Comparison of ENCODE assay signal across 1 cellular context in the genomic region with DNA sequence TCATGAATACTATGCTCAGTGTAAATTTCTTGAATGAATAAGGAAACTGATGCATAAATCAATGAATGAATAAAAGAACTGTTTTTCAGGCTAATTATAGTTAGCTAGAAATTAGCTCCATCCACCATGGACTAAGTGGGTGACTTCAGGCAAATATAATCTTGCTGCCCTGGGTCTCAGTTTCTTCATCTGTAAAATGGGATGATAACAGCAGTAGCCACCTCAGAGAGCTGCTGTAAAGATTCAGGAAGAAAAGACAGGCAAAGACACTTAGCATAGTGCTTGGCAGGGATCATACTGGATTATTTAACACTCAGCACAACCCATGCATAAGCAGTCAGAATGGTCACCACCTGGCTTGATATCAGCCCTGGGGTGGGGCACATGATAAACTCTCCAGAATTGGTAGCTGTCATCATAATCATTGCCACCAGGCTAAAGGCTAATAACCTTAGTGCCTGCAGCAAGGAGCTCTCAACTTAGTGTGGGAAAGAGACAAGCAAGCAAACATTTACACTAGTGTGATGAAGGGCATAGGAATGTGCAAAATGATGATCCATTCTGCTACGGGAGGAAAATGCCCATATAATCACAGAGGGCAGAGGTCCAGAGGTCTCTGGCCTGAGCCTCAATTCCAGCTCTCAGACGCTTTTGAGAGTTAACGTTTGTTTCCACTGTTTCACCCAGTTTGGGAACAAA.
A peak's percentile ranks its signal among the peaks of the same experiment; 100 is the strongest.
TF ChIP-seq lines count a peak whose summit lies in the region.

No MANE protein-coding gene starts in this region.

TF ChIP-seq in HepG2, 621 proteins besides CTCF, POLR2A, EP300 and RAD21 (continued from another document and continues in another):
- TF ChIP-seq ZMAT3 (CRISPR knock-in tag; conservative IDR thresholded peaks at IDR 0.05) (no peak), TBP (CRISPR knock-in tag; IDR thresholded peaks at IDR 0.05) (no peak), GLMP (CRISPR knock-in tag; IDR thresholded peaks at IDR 0.05; ENCODE audit: borderline replicate concordance) (no peak), PHF20 (CRISPR knock-in tag; IDR thresholded peaks at IDR 0.05) (no peak), ZBTB3 (CRISPR knock-in tag; IDR thresholded peaks at IDR 0.05; ENCODE audit: borderline replicate concordance, low read depth) (no peak), IKZF4 (CRISPR knock-in tag; IDR thresholded peaks at IDR 0.05; ENCODE audit: borderline replicate concordance, low read depth, not compliant biosample characterization) (no peak), ZNF468 (CRISPR knock-in tag; IDR thresholded peaks at IDR 0.05) (no peak), KDM5B (CRISPR knock-in tag; IDR thresholded peaks at IDR 0.05; ENCODE audit: borderline replicate concordance) (no peak), SNAPC2 (CRISPR knock-in tag; IDR thresholded peaks at IDR 0.05) (no peak), GABPB1 (CRISPR knock-in tag; IDR thresholded peaks at IDR 0.05) (no peak), KLF13 (CRISPR knock-in tag; IDR thresholded peaks at IDR 0.05) (no peak), DR1 (CRISPR knock-in tag; IDR thresholded peaks at IDR 0.05) (no peak), ZBTB7B (CRISPR knock-in tag; IDR thresholded peaks at IDR 0.05) (no peak), ZSCAN21 (CRISPR knock-in tag; IDR thresholded peaks at IDR 0.05; ENCODE audit: borderline replicate concordance) (no peak), CCDC6 (CRISPR knock-in tag; IDR thresholded peaks at IDR 0.05) (no peak), ZNF362 (CRISPR knock-in tag; IDR thresholded peaks at IDR 0.05; ENCODE audit: borderline replicate concordance) (no peak), SAP130 (CRISPR knock-in tag; IDR thresholded peaks at IDR 0.05; ENCODE audit: low read depth) (peak; percentile 47; the same call in 1 of the 2 replicates), ZGPAT (CRISPR knock-in tag; IDR thresholded peaks at IDR 0.05) (peak; percentile 35; the same call in 1 of the 2 replicates), SRSF1 (optimal IDR thresholded peaks at IDR 0.05; ENCODE audit: low read depth, low read length) (no peak), ZNF737 (CRISPR knock-in tag; IDR thresholded peaks at IDR 0.05; ENCODE audit: borderline replicate concordance) (no peak), ZNF605 (CRISPR knock-in tag; IDR thresholded peaks at IDR 0.05) (no peak), ZNF678 (CRISPR knock-in tag; IDR thresholded peaks at IDR 0.05) (no peak), HMGA1 (CRISPR knock-in tag; conservative IDR thresholded peaks at IDR 0.05) (no peak), ZSCAN9 (CRISPR knock-in tag; IDR thresholded peaks at IDR 0.05; ENCODE audit: borderline replicate concordance) (no peak; the same call in 1 of the 2 replicates), EEA1 (CRISPR knock-in tag; IDR thresholded peaks at IDR 0.05; ENCODE audit: borderline replicate concordance) (no peak), ZNF674 (CRISPR knock-in tag; IDR thresholded peaks at IDR 0.05; ENCODE audit: low read depth) (no peak), SKI (IDR thresholded peaks at IDR 0.05; ENCODE audit: partially characterized antibody) (peak; percentile 88), KLF12 (CRISPR knock-in tag; IDR thresholded peaks at IDR 0.05; ENCODE audit: borderline replicate concordance) (no peak), ZNF44 (CRISPR knock-in tag; IDR thresholded peaks at IDR 0.05) (no peak), FLYWCH1 (CRISPR knock-in tag; IDR thresholded peaks at IDR 0.05) (no peak), HOXA3 (CRISPR knock-in tag; IDR thresholded peaks at IDR 0.05) (no peak), GTF3A (CRISPR knock-in tag; conservative IDR thresholded peaks at IDR 0.05) (no peak), ZNF75D (CRISPR knock-in tag; IDR thresholded peaks at IDR 0.05; ENCODE audit: borderline replicate concordance) (no peak), CENPBD1 (CRISPR knock-in tag; IDR thresholded peaks at IDR 0.05; ENCODE audit: borderline replicate concordance, low read depth) (no peak), SP1 (IDR thresholded peaks at IDR 0.05) (no peak), SP1 (CRISPR knock-in tag; IDR thresholded peaks at IDR 0.05) (no peak), EED (CRISPR knock-in tag; IDR thresholded peaks at IDR 0.05) (no peak), ZSCAN25 (CRISPR knock-in tag; IDR thresholded peaks at IDR 0.05) (no peak), ZNF558 (CRISPR knock-in tag; IDR thresholded peaks at IDR 0.05; ENCODE audit: borderline replicate concordance) (no peak), ZNF253 (CRISPR knock-in tag; IDR thresholded peaks at IDR 0.05; ENCODE audit: borderline replicate concordance) (no peak), CHCHD3 (CRISPR knock-in tag; IDR thresholded peaks at IDR 0.05) (no peak), ZNF747 (CRISPR knock-in tag; IDR thresholded peaks at IDR 0.05; ENCODE audit: borderline replicate concordance) (no peak), KDM3A (CRISPR knock-in tag; IDR thresholded peaks at IDR 0.05; ENCODE audit: low read depth) (no peak), CEBPZ (IDR thresholded peaks at IDR 0.05; ENCODE audit: low read length) (no peak), MED13 (CRISPR knock-in tag; IDR thresholded peaks at IDR 0.05) (no peak), ZNF225 (CRISPR knock-in tag; IDR thresholded peaks at IDR 0.05) (no peak)
- TF ChIP-seq, protein P1, sequence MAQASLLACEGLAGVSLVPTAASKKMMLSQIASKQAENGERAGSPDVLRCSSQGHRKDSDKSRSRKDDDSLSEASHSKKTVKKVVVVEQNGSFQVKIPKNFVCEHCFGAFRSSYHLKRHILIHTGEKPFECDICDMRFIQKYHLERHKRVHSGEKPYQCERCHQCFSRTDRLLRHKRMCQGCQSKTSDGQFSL (CRISPR knock-in tag; IDR thresholded peaks at IDR 0.05) = no peak
- TF ChIP-seq, protein P2, sequence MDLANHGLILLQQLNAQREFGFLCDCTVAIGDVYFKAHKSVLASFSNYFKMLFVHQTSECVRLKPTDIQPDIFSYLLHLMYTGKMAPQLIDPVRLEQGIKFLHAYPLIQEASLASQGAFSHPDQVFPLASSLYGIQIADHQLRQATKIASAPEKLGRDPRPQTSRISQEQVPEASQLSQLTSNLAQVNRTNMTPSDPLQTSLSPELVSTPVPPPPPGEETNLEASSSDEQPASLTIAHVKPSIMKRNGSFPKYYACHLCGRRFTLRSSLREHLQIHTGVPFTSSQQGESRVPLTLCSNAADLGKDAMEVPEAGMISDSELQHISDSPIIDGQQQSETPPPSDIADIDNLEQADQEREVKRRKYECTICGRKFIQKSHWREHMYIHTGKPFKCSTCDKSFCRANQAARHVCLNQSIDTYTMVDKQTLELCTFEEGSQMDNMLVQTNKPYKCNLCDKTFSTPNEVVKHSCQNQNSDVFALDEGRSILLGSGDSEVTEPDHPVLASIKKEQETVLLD (CRISPR knock-in tag; IDR thresholded peaks at IDR 0.05; ENCODE audit: low read depth) = no peak
- TF ChIP-seq, protein P3, sequence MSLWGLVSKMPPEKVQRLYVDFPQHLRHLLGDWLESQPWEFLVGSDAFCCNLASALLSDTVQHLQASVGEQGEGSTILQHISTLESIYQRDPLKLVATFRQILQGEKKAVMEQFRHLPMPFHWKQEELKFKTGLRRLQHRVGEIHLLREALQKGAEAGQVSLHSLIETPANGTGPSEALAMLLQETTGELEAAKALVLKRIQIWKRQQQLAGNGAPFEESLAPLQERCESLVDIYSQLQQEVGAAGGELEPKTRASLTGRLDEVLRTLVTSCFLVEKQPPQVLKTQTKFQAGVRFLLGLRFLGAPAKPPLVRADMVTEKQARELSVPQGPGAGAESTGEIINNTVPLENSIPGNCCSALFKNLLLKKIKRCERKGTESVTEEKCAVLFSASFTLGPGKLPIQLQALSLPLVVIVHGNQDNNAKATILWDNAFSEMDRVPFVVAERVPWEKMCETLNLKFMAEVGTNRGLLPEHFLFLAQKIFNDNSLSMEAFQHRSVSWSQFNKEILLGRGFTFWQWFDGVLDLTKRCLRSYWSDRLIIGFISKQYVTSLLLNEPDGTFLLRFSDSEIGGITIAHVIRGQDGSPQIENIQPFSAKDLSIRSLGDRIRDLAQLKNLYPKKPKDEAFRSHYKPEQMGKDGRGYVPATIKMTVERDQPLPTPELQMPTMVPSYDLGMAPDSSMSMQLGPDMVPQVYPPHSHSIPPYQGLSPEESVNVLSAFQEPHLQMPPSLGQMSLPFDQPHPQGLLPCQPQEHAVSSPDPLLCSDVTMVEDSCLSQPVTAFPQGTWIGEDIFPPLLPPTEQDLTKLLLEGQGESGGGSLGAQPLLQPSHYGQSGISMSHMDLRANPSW (CRISPR knock-in tag; IDR thresholded peaks at IDR 0.05; ENCODE audit: borderline replicate concordance) = no peak
- TF ChIP-seq, protein P4, sequence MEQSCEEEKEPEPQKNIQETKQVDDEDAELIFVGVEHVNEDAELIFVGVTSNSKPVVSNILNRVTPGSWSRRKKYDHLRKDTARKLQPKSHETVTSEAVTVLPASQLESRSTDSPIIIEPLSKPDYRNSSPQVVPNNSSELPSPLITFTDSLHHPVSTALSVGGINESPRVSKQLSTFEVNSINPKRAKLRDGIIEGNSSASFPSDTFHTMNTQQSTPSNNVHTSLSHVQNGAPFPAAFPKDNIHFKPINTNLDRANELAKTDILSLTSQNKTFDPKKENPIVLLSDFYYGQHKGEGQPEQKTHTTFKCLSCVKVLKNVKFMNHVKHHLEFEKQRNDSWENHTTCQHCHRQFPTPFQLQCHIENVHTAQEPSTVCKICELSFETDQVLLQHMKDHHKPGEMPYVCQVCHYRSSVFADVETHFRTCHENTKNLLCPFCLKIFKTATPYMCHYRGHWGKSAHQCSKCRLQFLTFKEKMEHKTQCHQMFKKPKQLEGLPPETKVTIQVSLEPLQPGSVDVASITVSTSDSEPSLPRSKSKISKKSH (CRISPR knock-in tag; IDR thresholded peaks at IDR 0.05; ENCODE audit: borderline replicate concordance) = no peak
- TF ChIP-seq, protein P5, sequence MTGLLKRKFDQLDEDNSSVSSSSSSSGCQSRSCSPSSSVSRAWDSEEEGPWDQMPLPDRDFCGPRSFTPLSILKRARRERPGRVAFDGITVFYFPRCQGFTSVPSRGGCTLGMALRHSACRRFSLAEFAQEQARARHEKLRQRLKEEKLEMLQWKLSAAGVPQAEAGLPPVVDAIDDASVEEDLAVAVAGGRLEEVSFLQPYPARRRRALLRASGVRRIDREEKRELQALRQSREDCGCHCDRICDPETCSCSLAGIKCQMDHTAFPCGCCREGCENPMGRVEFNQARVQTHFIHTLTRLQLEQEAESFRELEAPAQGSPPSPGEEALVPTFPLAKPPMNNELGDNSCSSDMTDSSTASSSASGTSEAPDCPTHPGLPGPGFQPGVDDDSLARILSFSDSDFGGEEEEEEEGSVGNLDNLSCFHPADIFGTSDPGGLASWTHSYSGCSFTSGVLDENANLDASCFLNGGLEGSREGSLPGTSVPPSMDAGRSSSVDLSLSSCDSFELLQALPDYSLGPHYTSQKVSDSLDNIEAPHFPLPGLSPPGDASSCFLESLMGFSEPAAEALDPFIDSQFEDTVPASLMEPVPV (CRISPR knock-in tag; IDR thresholded peaks at IDR 0.05) = no peak
